In the genomic region with DNA sequence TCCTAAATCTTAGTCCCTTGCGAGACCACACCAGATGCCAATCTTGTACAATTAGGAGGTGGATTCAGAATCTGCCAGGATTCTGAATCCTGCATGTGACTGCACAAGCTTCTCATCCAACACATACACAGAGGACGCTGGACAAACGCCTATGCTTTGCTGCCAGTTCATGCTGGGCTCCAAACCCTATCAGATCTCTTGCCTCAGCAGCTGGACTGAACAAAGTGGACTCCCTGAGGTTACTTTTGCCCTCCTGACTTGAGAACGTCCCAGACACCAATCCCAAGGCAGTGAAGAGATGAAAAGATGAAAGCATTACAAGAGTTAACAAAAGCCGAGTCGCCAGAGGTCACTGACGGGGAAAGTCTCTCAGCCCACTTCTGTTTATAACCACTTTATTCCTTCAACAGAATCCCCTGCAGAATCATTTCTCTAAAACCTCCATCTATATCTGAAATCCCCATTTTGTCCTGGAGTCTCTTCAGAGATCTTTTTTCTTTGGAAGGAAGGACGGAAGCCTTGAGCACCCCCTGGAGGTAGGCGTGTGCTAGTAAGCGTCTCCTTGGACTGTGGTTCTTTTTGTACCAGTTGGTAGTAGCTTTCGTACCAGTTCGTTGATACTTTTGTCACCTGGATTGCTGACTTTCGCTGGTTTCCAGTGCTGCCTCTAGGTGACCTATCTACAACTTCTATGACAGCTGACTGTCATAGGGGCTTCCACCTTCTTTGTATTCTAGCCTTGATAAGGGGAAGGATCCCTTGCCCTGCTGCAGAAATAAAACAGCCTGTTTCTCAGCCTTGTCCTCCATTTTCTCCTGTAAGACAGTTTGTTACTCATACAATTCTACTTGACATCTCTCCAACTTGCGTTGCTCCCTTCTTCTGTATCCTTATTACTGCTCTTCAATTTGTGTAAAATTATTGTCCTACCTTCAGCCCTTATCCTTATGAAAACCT, we compare ENCODE assay signal across 8 cellular contexts. TPM values are rescaled to one million over a fixed set of nuclear protein-coding genes. Genes with fewer than 3 reads are reported as not detected.
DNase-seq lines count a peak whose midpoint lies in the region; ATAC-seq, FAIRE-seq and TF ChIP-seq lines count a peak whose summit lies in the region.

No MANE protein-coding gene starts in this region.

- H3K4me3 ChIP-seq in A549 (peak overlapping the region; percentile 22; the same call in 2 of the 3 replicates), liver (ENCODE audit: low read depth in 1 of 3, low read length in 3 of 3) (peak overlapping the region in 1 of 3 donors; percentile 26)

- H3K9me3 ChIP-seq in A549, result no peaks in the 10 kb centered on the region
- no peaks in the 10 kb centered on the region for H3K9me3 ChIP-seq in liver (ENCODE audit: control insufficient read depth in 4 of 4, low read length in 3 of 4)

- TF ChIP-seq CTCF in A549 (IDR thresholded peaks at IDR 0.05) (peak; percentile 84), liver (IDR thresholded peaks at IDR 0.05; ENCODE audit: low read depth, low read length, missing input control) (peak; percentile 88)

- peak overlapping the region; percentile 12 to 42; a peak in 4 of 6 replicates for H3K27ac ChIP-seq in A549
- no peak overlapping the region for H3K27ac ChIP-seq in liver (ENCODE audit: low read depth in 1 of 2, low read length in 2 of 2)

- TF ChIP-seq RAD21 in A549 (conservative IDR thresholded peaks at IDR 0.05 in 1 of 2, IDR thresholded peaks at IDR 0.05 in 1 of 2) (peak; percentile 80 to 90), liver (IDR thresholded peaks at IDR 0.05) (peak; percentile 94 to 96)

- WGBS in A549 (ENCODE audit: missing lambda C conversion rate), result 27% methylated on average over 14 of the region's 14 CpGs
- 36% methylated on average over 14 of the region's 14 CpGs for WGBS in liver

- peak; percentile 73 for FAIRE-seq in A549 (lab: Jason Lieb, UNC)

- POLR2A ChIA-PET in A549 (lab: Yijun Ruan, JAX), result interaction anchor here (1.1 kb wide), 1 partner anchor 364 kb away, joined by 3 read pairs; a partner anchor contains a TSS

- H3K4me1 ChIP-seq in A549 (no peaks in the 10 kb centered on the region), liver (ENCODE audit: control insufficient read depth in 4 of 4, insufficient read depth in 4 of 4, low read length in 3 of 4) (peaks cover 0 to 9% (median 2%) of the 10 kb centered on the region in 4 donors)

- peak overlapping the region; percentile 72 for H3K4me2 ChIP-seq in A549

- no peaks in the 10 kb centered on the region for H3K27me3 ChIP-seq in liver (ENCODE audit: control insufficient read depth in 4 of 4, insufficient read depth in 4 of 4, low read length in 3 of 4)

- TF ChIP-seq EP300 in A549 (IDR thresholded peaks at IDR 0.05), result no peak

- H3K9ac ChIP-seq in liver (ENCODE audit: low read depth in 1 of 2, low read length in 2 of 2), result no peak overlapping the region

- peak; percentile 77 to 89 for DNase-seq in A549 (ENCODE audit: low read depth in 1 of 2, low spot score in 1 of 2)
- DNase-seq in NCI-H2171 treated with DMSO at 0.1 percent for 48 hours (lab: John Stamatoyannopoulos, UW), result peak; percentile 92
- peak; percentile 9 to 22 (median 18) for DNase-seq in activated CD4-positive, CD25-positive, alpha-beta regulatory T cell (lab: John Stamatoyannopoulos, UW)
- DNase-seq in dedifferentiated amniotic fluid mesenchymal stem cell (ENCODE audit: extremely low spot score), result peak; percentile 79
- peak; percentile 50 to 61 for DNase-seq in stimulated activated CD4-positive, alpha-beta T cell treated with anti-CD3 and anti-CD28 coated beads, Interleukin-4, amount 100 ng/mL, for 48 hours (ENCODE audit: low read depth in 2 of 2)

- peak; percentile 95 to 98 for ATAC-seq in A549
- peak; percentile 40 for ATAC-seq in GM18511 (IDR thresholded peaks at IDR 0.05; ENCODE audit: unreplicated experiment)
- peak; percentile 42 for ATAC-seq in HG03066 (IDR thresholded peaks at IDR 0.05; ENCODE audit: low read depth, unreplicated experiment)

- TF ChIP-seq POLR2A in A549 (IDR thresholded peaks at IDR 0.05; ENCODE audit: low read length), result no peak

- H3K36me3 ChIP-seq in liver (ENCODE audit: control insufficient read depth in 4 of 4, insufficient read depth in 3 of 4, low read depth in 1 of 4, low read length in 3 of 4), result no peaks in the 10 kb centered on the region

- CTCF ChIA-PET in A549 (lab: Yijun Ruan, JAX), result interaction anchor here (0.6 to 8.4 kb wide), 42 partner anchors 9 to 922 kb away, joined by 3 to 46 read pairs (median 4); a partner anchor contains a TSS

TF ChIP-seq in A549, 52 proteins besides CTCF, POLR2A, EP300 and RAD21:
- TF ChIP-seq EHF (CRISPR knock-in tag; IDR thresholded peaks at IDR 0.05) (no peak), EHMT2 (IDR thresholded peaks at IDR 0.05; ENCODE audit: low read depth) (0 out of 2 replicates have a peak, but pooled peaks have one; percentile 29), JUN (IDR thresholded peaks at IDR 0.05) (no peak), SMC3 (IDR thresholded peaks at IDR 0.05) (peak; percentile 91)

TF ChIP-seq in liver, 16 proteins besides CTCF, POLR2A, EP300 and RAD21:
- TF ChIP-seq RXRA (IDR thresholded peaks at IDR 0.05), result peak in 1 of 2 donors; percentile 46
- TF ChIP-seq, protein P1, sequence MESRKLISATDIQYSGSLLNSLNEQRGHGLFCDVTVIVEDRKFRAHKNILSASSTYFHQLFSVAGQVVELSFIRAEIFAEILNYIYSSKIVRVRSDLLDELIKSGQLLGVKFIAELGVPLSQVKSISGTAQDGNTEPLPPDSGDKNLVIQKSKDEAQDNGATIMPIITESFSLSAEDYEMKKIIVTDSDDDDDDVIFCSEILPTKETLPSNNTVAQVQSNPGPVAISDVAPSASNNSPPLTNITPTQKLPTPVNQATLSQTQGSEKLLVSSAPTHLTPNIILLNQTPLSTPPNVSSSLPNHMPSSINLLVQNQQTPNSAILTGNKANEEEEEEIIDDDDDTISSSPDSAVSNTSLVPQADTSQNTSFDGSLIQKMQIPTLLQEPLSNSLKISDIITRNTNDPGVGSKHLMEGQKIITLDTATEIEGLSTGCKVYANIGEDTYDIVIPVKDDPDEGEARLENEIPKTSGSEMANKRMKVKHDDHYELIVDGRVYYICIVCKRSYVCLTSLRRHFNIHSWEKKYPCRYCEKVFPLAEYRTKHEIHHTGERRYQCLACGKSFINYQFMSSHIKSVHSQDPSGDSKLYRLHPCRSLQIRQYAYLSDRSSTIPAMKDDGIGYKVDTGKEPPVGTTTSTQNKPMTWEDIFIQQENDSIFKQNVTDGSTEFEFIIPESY (IDR thresholded peaks at IDR 0.05), result no peak
- TF ChIP-seq SP1 (IDR thresholded peaks at IDR 0.05), result no peak
- TF ChIP-seq, protein P2, sequence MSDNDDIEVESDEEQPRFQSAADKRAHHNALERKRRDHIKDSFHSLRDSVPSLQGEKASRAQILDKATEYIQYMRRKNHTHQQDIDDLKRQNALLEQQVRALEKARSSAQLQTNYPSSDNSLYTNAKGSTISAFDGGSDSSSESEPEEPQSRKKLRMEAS (IDR thresholded peaks at IDR 0.05), result no peak
- no peak for TF ChIP-seq GABPA (IDR thresholded peaks at IDR 0.05 in 1 of 2, conservative IDR thresholded peaks at IDR 0.05 in 1 of 2)
- no peak for TF ChIP-seq FOXA1 (IDR thresholded peaks at IDR 0.05)
- TF ChIP-seq HNF4G (IDR thresholded peaks at IDR 0.05), result no peak
- TF ChIP-seq TAF1 (conservative IDR thresholded peaks at IDR 0.05), result no peak
- TF ChIP-seq NR2F2 (IDR thresholded peaks at IDR 0.05), result no peak
- peak; percentile 21 to 70 for TF ChIP-seq HNF4A (conservative IDR thresholded peaks at IDR 0.05)
- no peak for TF ChIP-seq FOXA2 (IDR thresholded peaks at IDR 0.05)
- TF ChIP-seq YY1 (IDR thresholded peaks at IDR 0.05), result peak; percentile 38
- no peak for TF ChIP-seq EGR1 (IDR thresholded peaks at IDR 0.05; ENCODE audit: low read depth in 2 of 2)
- TF ChIP-seq, protein P3, sequence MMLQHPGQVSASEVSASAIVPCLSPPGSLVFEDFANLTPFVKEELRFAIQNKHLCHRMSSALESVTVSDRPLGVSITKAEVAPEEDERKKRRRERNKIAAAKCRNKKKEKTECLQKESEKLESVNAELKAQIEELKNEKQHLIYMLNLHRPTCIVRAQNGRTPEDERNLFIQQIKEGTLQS (IDR thresholded peaks at IDR 0.05), result no peak
- no peak for TF ChIP-seq JUND (IDR thresholded peaks at IDR 0.05)
- TF ChIP-seq, protein P4, sequence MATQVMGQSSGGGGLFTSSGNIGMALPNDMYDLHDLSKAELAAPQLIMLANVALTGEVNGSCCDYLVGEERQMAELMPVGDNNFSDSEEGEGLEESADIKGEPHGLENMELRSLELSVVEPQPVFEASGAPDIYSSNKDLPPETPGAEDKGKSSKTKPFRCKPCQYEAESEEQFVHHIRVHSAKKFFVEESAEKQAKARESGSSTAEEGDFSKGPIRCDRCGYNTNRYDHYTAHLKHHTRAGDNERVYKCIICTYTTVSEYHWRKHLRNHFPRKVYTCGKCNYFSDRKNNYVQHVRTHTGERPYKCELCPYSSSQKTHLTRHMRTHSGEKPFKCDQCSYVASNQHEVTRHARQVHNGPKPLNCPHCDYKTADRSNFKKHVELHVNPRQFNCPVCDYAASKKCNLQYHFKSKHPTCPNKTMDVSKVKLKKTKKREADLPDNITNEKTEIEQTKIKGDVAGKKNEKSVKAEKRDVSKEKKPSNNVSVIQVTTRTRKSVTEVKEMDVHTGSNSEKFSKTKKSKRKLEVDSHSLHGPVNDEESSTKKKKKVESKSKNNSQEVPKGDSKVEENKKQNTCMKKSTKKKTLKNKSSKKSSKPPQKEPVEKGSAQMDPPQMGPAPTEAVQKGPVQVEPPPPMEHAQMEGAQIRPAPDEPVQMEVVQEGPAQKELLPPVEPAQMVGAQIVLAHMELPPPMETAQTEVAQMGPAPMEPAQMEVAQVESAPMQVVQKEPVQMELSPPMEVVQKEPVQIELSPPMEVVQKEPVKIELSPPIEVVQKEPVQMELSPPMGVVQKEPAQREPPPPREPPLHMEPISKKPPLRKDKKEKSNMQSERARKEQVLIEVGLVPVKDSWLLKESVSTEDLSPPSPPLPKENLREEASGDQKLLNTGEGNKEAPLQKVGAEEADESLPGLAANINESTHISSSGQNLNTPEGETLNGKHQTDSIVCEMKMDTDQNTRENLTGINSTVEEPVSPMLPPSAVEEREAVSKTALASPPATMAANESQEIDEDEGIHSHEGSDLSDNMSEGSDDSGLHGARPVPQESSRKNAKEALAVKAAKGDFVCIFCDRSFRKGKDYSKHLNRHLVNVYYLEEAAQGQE (IDR thresholded peaks at IDR 0.05), result no peak

RNA-seq across cellular contexts. Expression of a gene that starts 26.1 kb away (rescaled TPM):
- 31.1 and 33.0 TPM in 2 replicates for polyA plus RNA-seq in A549 (2011; rRNA removed)
- polyA plus RNA-seq in A549 (2012; cell fraction: cytosol; rRNA removed), result 11.2 and 12.9 TPM in 2 replicates
- polyA plus RNA-seq in A549 (2012; cell fraction: nucleus; rRNA removed), result 9.3 and 17.5 TPM in 2 replicates
- polyA plus RNA-seq in A549 (2017; fragmentation: RNase III; extraction: RNeasy Plus Mini Kit Qiagen cat#74134 plus additional on column Dnase treatment), result 43.6 to 48.9 TPM (median 47.0 TPM) in 3 replicates
- 12.2 and 17.2 TPM in 2 replicates for polyA minus RNA-seq in A549 (2011; rRNA and poly(A)+ RNA removed)
- 10 to 100 TPM; 10.0 to 17.1 TPM for total RNA-seq in liver
- 1 to 10 TPM; 5.4 to 6.3 TPM for polyA plus RNA-seq in liver

Comparison
In these comparisons a context has a peak if more than half of its experiments do, and no peak if none do; other contexts are left out.
1. ATAC-seq: peak in every context shown above with its lines; median percentile 96 in A549; 42 in HG03066; 40 in GM18511.
2. DNase-seq: peak in every context shown above with its lines; median percentile 92 in NCI-H2171 treated with DMSO at 0.1 percent for 48 hours; 83 in A549; 79 in dedifferentiated amniotic fluid mesenchymal stem cell; 56 in stimulated activated CD4-positive, alpha-beta T cell treated with anti-CD3 and anti-CD28 coated beads, Interleukin-4, amount 100 ng/mL, for 48 hours; 18 in activated CD4-positive, CD25-positive, alpha-beta regulatory T cell.
3. H3K27ac ChIP-seq: peak in A549 (2 of 2); none in liver (0 of 2).